8 cellular contexts compared by ENCODE assay signal in the genomic region with DNA sequence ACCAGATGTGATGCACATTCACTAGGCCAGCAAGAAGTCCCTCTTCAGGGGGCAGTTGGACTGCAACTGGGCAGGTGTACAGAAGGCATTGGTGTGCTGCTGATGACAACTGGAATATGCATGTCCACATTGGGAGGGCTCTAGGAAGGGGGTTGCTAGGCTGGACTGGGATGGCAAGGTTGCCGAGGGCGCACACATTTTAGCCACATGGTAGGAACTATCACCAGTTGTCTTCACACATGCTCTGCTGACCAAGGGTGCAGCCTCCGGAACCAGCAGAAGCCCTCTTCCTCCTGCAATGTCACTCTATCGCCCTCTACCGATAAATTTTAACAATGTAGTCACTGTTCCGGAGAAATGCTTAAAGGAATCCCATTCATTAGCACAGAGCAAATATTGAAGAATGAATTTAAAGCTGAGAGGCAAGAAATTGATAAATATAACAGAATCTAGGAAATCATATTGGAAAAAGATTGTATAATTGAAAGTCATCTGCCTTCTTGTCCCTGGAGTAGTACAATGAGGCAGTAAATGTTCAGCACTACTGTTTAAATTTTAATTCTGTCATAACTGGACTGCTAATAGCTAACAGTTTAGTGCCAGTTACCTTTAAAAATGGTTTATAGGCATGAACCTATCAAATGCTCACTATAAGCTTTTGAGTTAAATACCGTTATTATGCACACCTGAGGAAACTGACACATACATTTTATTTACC. TPM values are rescaled to one million over a fixed set of nuclear protein-coding genes. Genes with fewer than 3 reads are reported as not detected.
DNase-seq lines count a peak whose midpoint lies in the region; ATAC-seq and TF ChIP-seq lines count a peak whose summit lies in the region.

No MANE protein-coding gene starts in this region.

- no peaks in the 10 kb centered on the region for H3K27me3 ChIP-seq in esophagus squamous epithelium

- WGBS in esophagus squamous epithelium, 2 donors = 4 to 10% methylated on average over 5 to 7 of the region's 7 CpGs

- no peak overlapping the region for H3K27ac Mint-ChIP-seq in naive thymus-derived CD8-positive, alpha-beta T cell

- H3K4me1 ChIP-seq in esophagus squamous epithelium = no peaks in the 10 kb centered on the region

- POLR2A ChIA-PET in naive thymus-derived CD8-positive, alpha-beta T cell (lab: Charles Lee) = interaction anchor here (1.2 kb wide), 1 partner anchor 23 kb away, joined by 3 read pairs; a partner anchor contains a TSS

- peak; percentile 78 for DNase-seq in DMS53 (lab: John Stamatoyannopoulos, UW)
- peak; percentile 34 for DNase-seq in NCI-H446 treated with DMSO at 0.1 percent for 48 hours (lab: John Stamatoyannopoulos, UW)
- peak; percentile 36 for DNase-seq in activated CD4-positive, alpha-beta T cell treated with anti-CD3 and anti-CD28 coated beads for 48 hours
- no peak for DNase-seq in esophagus squamous epithelium (lab: John Stamatoyannopoulos, UW)
- peak in 9 of 10 donors; percentile 6 to 72 (median 44) for DNase-seq in naive thymus-derived CD8-positive, alpha-beta T cell
- DNase-seq in GOT3 (lab: John Stamatoyannopoulos, UW) = no peak

- H3K9me3 ChIP-seq in esophagus squamous epithelium = no peaks in the 10 kb centered on the region

- no peak for TF ChIP-seq POLR2A in esophagus squamous epithelium (IDR thresholded peaks at IDR 0.05)

- TF ChIP-seq CTCF in esophagus squamous epithelium (IDR thresholded peaks at IDR 0.05) = peak; percentile 70 to 81 (median 76)

- H3K4me1 Mint-ChIP-seq in naive thymus-derived CD8-positive, alpha-beta T cell = peaks cover 2 to 14% (median 4%) of the 10 kb centered on the region in 4 donors

- no peaks in the 10 kb centered on the region for H3K9me3 Mint-ChIP-seq in naive thymus-derived CD8-positive, alpha-beta T cell

- H3K27ac ChIP-seq in esophagus squamous epithelium = no peak overlapping the region

- H3K36me3 Mint-ChIP-seq in naive thymus-derived CD8-positive, alpha-beta T cell = no peaks in the 10 kb centered on the region

- peak; percentile 96 for ATAC-seq in GM19438 (IDR thresholded peaks at IDR 0.05; ENCODE audit: low read depth, unreplicated experiment)
- peak; percentile 90 for ATAC-seq in HG03378 (IDR thresholded peaks at IDR 0.05; ENCODE audit: unreplicated experiment)
- peak; percentile 76 to 91 for ATAC-seq in naive thymus-derived CD8-positive, alpha-beta T cell

- intact Hi-C loops in esophagus squamous epithelium (cut with DNase I) = no loop called here

- no peak overlapping the region for H3K4me3 Mint-ChIP-seq in naive thymus-derived CD8-positive, alpha-beta T cell

- H3K36me3 ChIP-seq in esophagus squamous epithelium = no peaks in the 10 kb centered on the region

- H3K4me3 ChIP-seq in esophagus squamous epithelium = no peak overlapping the region

- no peaks in the 10 kb centered on the region for H3K27me3 Mint-ChIP-seq in naive thymus-derived CD8-positive, alpha-beta T cell

RNA-seq across cellular contexts. Expression of a gene that starts 22.6 kb away (rescaled TPM):
- total RNA-seq in esophagus squamous epithelium = 10 to 100 TPM in 3 of 4 donors, 1 to 10 TPM in 1; 9.3 to 18.1 (median 14.1) TPM
- total RNA-seq in naive thymus-derived CD8-positive, alpha-beta T cell = 10 to 100 TPM; 14.5 to 17.4 TPM
- polyA plus RNA-seq in naive thymus-derived CD8-positive, alpha-beta T cell = 1 to 10 TPM; 2.4 to 5.2 (median 3.8) TPM

Comparison
In these comparisons a context has a peak if more than half of its experiments do, and no peak if none do; other contexts are left out.
1. DNase-seq: peak in DMS53 (single experiment), NCI-H446 treated with DMSO at 0.1 percent for 48 hours (single experiment), activated CD4-positive, alpha-beta T cell treated with anti-CD3 and anti-CD28 coated beads for 48 hours (single experiment) and naive thymus-derived CD8-positive, alpha-beta T cell (9 of 10); none in esophagus squamous epithelium (single experiment) and GOT3 (single experiment).
2. Peak in every context shown above with its lines, with median percentiles within 50 percentile points of each other: ATAC-seq.